1 cellular context compared by ENCODE assay signal in genomic region chr7:6480323-6480660, GRCh38.
TF ChIP-seq lines count a peak whose summit lies in the region.

No MANE protein-coding gene starts in this region.

TF ChIP-seq in liver, 16 proteins besides CTCF, POLR2A, EP300 and RAD21 (continued from another document):
- TF ChIP-seq ATF3 (IDR thresholded peaks at IDR 0.05) (no peak), TAF1 (conservative IDR thresholded peaks at IDR 0.05) (no peak), EGR1 (IDR thresholded peaks at IDR 0.05; ENCODE audit: low read depth in 2 of 2) (no peak), FOXA2 (IDR thresholded peaks at IDR 0.05) (no peak), YY1 (IDR thresholded peaks at IDR 0.05) (no peak)
